8 cellular contexts compared by ENCODE assay signal in the genomic region with DNA sequence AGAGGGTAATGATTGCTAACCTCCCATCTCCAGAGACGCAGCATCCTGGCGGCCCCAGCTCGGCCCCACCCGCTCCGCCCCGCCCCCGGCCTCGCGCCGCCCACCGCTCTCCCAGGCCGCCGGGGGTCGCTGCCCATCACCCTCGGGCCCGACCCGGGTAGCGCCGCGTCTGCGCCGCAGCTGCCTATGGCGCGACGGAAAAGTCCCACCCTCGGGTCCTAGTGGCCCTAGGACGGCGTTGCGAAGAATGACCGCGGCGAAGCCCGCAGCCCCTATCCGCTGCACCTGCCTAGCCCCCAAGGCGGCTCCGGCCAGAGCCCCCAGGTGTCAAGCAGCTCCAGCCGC. TPM values are rescaled to one million over a fixed set of nuclear protein-coding genes. Genes with fewer than 3 reads are reported as not detected.
DNase-seq lines count a peak whose midpoint lies in the region; ATAC-seq and TF ChIP-seq lines count a peak whose summit lies in the region.

No MANE protein-coding gene starts in this region.

- H3K79me2 ChIP-seq in DOHH2 (ENCODE audit: control insufficient read depth, low read length), result peaks cover 97% of the 10 kb centered on the region

- H3K27me3 ChIP-seq in DOHH2 (ENCODE audit: control insufficient read depth, low read length), result no peaks in the 10 kb centered on the region
- no peaks in the 10 kb centered on the region for H3K27me3 ChIP-seq in SJCRH30
- H3K27me3 ChIP-seq in cardiac muscle cell, result no peaks in the 10 kb centered on the region

- H3K4me1 Mint-ChIP-seq in activated naive CD4-positive, alpha-beta T cell treated with anti-CD3 and anti-CD28 coated beads, Interleukin-2, amount 50 U/mL, for 24 hours, result peaks cover 70% of the 10 kb centered on the region

- H3K4me3 Mint-ChIP-seq in activated naive CD4-positive, alpha-beta T cell treated with anti-CD3 and anti-CD28 coated beads, Interleukin-2, amount 50 U/mL, for 24 hours, result peak overlapping the region; percentile 97

- H3K27ac ChIP-seq in DOHH2 (ENCODE audit: low read depth, low read length) (peak overlapping the region; percentile 79), SJCRH30 (peak overlapping the region; percentile 99), cardiac muscle cell (peak overlapping the region; percentile 99)

- H3K36me3 ChIP-seq in DOHH2 (ENCODE audit: control insufficient read depth, low read length) (peaks cover 85% of the 10 kb centered on the region), SJCRH30 (peaks cover 45% of the 10 kb centered on the region), cardiac muscle cell (peaks cover 43% of the 10 kb centered on the region)

- peak overlapping the region; percentile 90 for H3K4me3 ChIP-seq in DOHH2 (ENCODE audit: low read length)
- peak overlapping the region; percentile 99 for H3K4me3 ChIP-seq in SJCRH30
- peak overlapping the region; percentile 83 for H3K4me3 ChIP-seq in cardiac muscle cell

- no peaks in the 10 kb centered on the region for H3K27me3 Mint-ChIP-seq in activated naive CD4-positive, alpha-beta T cell treated with anti-CD3 and anti-CD28 coated beads, Interleukin-2, amount 50 U/mL, for 24 hours

- H3K4me2 ChIP-seq in DOHH2 (ENCODE audit: low read length), result peak overlapping the region; percentile 90

- ATAC-seq in GM21381 (IDR thresholded peaks at IDR 0.05; ENCODE audit: unreplicated experiment), result peak; percentile 50

- no peaks in the 10 kb centered on the region for H3K9me3 ChIP-seq in DOHH2 (ENCODE audit: control insufficient read depth, insufficient read depth, low read length)
- H3K9me3 ChIP-seq in SJCRH30 (replicated peaks), result no peaks in the 10 kb centered on the region
- H3K9me3 ChIP-seq in cardiac muscle cell (ENCODE audit: low read depth), result no peaks in the 10 kb centered on the region

- H4K20me1 ChIP-seq in DOHH2 (ENCODE audit: control insufficient read depth, insufficient read depth, low read depth, low read length), result peaks cover 14% of the 10 kb centered on the region

- H3K36me3 Mint-ChIP-seq in activated naive CD4-positive, alpha-beta T cell treated with anti-CD3 and anti-CD28 coated beads, Interleukin-2, amount 50 U/mL, for 24 hours, result peaks cover 20% of the 10 kb centered on the region

- peaks cover 8% of the 10 kb centered on the region for H3F3A ChIP-seq in DOHH2 (ENCODE audit: control insufficient read depth, insufficient read depth)

- H3K9me2 ChIP-seq in DOHH2 (replicated peaks; ENCODE audit: control insufficient read depth, low read length), result no peaks in the 10 kb centered on the region

- TF ChIP-seq CTCF in DOHH2 (IDR thresholded peaks at IDR 0.05; ENCODE audit: low read depth, low read length, poor library complexity, severe bottlenecking) (peak; percentile 61), cardiac muscle cell (IDR thresholded peaks at IDR 0.05; ENCODE audit: low read depth, low read length) (peak; percentile 11)

- H3K4me1 ChIP-seq in DOHH2 (ENCODE audit: control insufficient read depth, low read length) (peaks cover 42% of the 10 kb centered on the region), SJCRH30 (no peaks in the 10 kb centered on the region), cardiac muscle cell (ENCODE audit: low read depth) (peaks cover 3% of the 10 kb centered on the region)

- DNase-seq in HT1080 (ENCODE audit: low read depth), result peak; percentile 47
- peak; percentile 76 to 78 for DNase-seq in SJCRH30
- peak; percentile 73 to 95 for DNase-seq in cardiac muscle cell (ENCODE audit: low read depth in 1 of 2, low spot score in 1 of 2)
- peak; percentile 13 for DNase-seq in pulmonary artery endothelial cell (ENCODE audit: low read depth, low spot score)
- DNase-seq in pons (ENCODE audit: low spot score), result no peak

- H3K9me3 Mint-ChIP-seq in activated naive CD4-positive, alpha-beta T cell treated with anti-CD3 and anti-CD28 coated beads, Interleukin-2, amount 50 U/mL, for 24 hours, result no peaks in the 10 kb centered on the region

- H3K27ac Mint-ChIP-seq in activated naive CD4-positive, alpha-beta T cell treated with anti-CD3 and anti-CD28 coated beads, Interleukin-2, amount 50 U/mL, for 24 hours, result peak overlapping the region; percentile 98

RNA-seq across cellular contexts. Expression of a gene that starts 0.5 kb away (rescaled TPM):
- 33.4 and 48.1 TPM in 2 replicates for total RNA-seq in HT1080 (2014; rRNA removed; shearing (Covaris generic))
- 49.0 and 53.4 TPM in 2 replicates for polyA plus RNA-seq in HT1080 (2015; cell fraction: cytosol; rRNA removed)
- 114 and 120 TPM in 2 replicates for polyA plus RNA-seq in HT1080 (2015; cell fraction: nucleus; rRNA removed)
- total RNA-seq in SJCRH30 (2014; rRNA removed; shearing (Covaris generic)), result 56.0 and 65.5 TPM in 2 replicates
- total RNA-seq in cardiac muscle cell (46.9 and 64.7 TPM in 2 replicates), pulmonary artery endothelial cell (13.0 and 16.4 TPM in 2 replicates)
- polyA plus RNA-seq in cardiac muscle cell, result 34.6 and 55.5 TPM in 2 replicates

RNA-seq across cellular contexts. Expression of a gene that starts 0.6 kb away (rescaled TPM):
- total RNA-seq in HT1080 (2014; rRNA removed; shearing (Covaris generic)), result 82.5 and 85.3 TPM in 2 replicates
- 53.5 and 76.6 TPM in 2 replicates for polyA plus RNA-seq in HT1080 (2015; cell fraction: cytosol; rRNA removed)
- polyA plus RNA-seq in HT1080 (2015; cell fraction: nucleus; rRNA removed), result 53.0 and 59.1 TPM in 2 replicates
- 42.6 and 50.0 TPM in 2 replicates for total RNA-seq in SJCRH30 (2014; rRNA removed; shearing (Covaris generic))
- total RNA-seq in cardiac muscle cell, result 21.3 and 28.1 TPM in 2 replicates
- polyA plus RNA-seq in cardiac muscle cell, result 55.8 and 67.4 TPM in 2 replicates
- 33.7 and 44.0 TPM in 2 replicates for total RNA-seq in pulmonary artery endothelial cell

RNA-seq across cellular contexts. Expression of a gene that starts 36.9 kb away (rescaled TPM):
- 20.0 and 23.8 TPM in 2 replicates for total RNA-seq in HT1080 (2014; rRNA removed; shearing (Covaris generic))
- 17.0 and 20.7 TPM in 2 replicates for polyA plus RNA-seq in HT1080 (2015; cell fraction: cytosol; rRNA removed)
- polyA plus RNA-seq in HT1080 (2015; cell fraction: nucleus; rRNA removed), result 5.3 and 6.5 TPM in 2 replicates
- total RNA-seq in SJCRH30 (2014; rRNA removed; shearing (Covaris generic)), result 15.9 and 21.4 TPM in 2 replicates
- total RNA-seq in cardiac muscle cell (12.5 and 19.3 TPM in 2 replicates), pulmonary artery endothelial cell (8.6 and 9.0 TPM in 2 replicates)
- 20.1 and 21.5 TPM in 2 replicates for polyA plus RNA-seq in cardiac muscle cell
